ENCODE assay signal across 8 cellular contexts in genomic region chr2:233422050-233422639, GRCh38.
DNase-seq lines count a peak whose midpoint lies in the region; ATAC-seq and TF ChIP-seq lines count a peak whose summit lies in the region.

No MANE protein-coding gene starts in this region.

- H3K36me3 ChIP-seq in mucosa of descending colon (ENCODE audit: low read depth) = no peaks in the 10 kb centered on the region

- TF ChIP-seq CTCF in mucosa of descending colon (IDR thresholded peaks at IDR 0.05) = no peak

- no peaks in the 10 kb centered on the region for H3K9me3 ChIP-seq in mucosa of descending colon

- TF ChIP-seq POLR2A in GM10847 (IDR thresholded peaks at IDR 0.05; ENCODE audit: extremely low read depth, insufficient read length) = peak; percentile 22

- no peak overlapping the region for H3K4me3 ChIP-seq in mucosa of descending colon

- ATAC-seq in GM21576 (IDR thresholded peaks at IDR 0.05; ENCODE audit: unreplicated experiment) (peak; percentile 54), mucosa of descending colon (peak; percentile 85)

- DNase-seq in Kasumi-1 (lab: John Stamatoyannopoulos, UW) = peak; percentile 63 to 66
- DNase-seq in activated CD8-positive, alpha-beta memory T cell treated with anti-CD3 and anti-CD28 coated beads, Interleukin-2, amount 50 U/mL, for 48 hours = peak; percentile 72
- peak; percentile 84 to 92 (median 90) for DNase-seq in mucosa of descending colon
- no peak for DNase-seq in nucleus accumbens (lab: John Stamatoyannopoulos, UW)
- no peak for DNase-seq in GDM1 (lab: John Stamatoyannopoulos, UW)
- DNase-seq in NCI-H526 treated with DMSO at 0.1 percent for 48 hours (lab: John Stamatoyannopoulos, UW) = no peak

- intact Hi-C loops in mucosa of descending colon (cut with DNase I, micrococcal nuclease) = no loop called here

- peaks cover 60% of the 10 kb centered on the region for H3K4me1 ChIP-seq in mucosa of descending colon (ENCODE audit: low read depth)

Comparison
In these comparisons a context has a peak if more than half of its experiments do, and no peak if none do; other contexts are left out.
1. DNase-seq: peak in Kasumi-1 (2 of 2), activated CD8-positive, alpha-beta memory T cell treated with anti-CD3 and anti-CD28 coated beads, Interleukin-2, amount 50 U/mL, for 48 hours (single experiment) and mucosa of descending colon (3 of 3); none in nucleus accumbens (0 of 56), GDM1 (single experiment) and NCI-H526 treated with DMSO at 0.1 percent for 48 hours (single experiment).